ENCODE assay signal across 1 cellular context in the genomic region with DNA sequence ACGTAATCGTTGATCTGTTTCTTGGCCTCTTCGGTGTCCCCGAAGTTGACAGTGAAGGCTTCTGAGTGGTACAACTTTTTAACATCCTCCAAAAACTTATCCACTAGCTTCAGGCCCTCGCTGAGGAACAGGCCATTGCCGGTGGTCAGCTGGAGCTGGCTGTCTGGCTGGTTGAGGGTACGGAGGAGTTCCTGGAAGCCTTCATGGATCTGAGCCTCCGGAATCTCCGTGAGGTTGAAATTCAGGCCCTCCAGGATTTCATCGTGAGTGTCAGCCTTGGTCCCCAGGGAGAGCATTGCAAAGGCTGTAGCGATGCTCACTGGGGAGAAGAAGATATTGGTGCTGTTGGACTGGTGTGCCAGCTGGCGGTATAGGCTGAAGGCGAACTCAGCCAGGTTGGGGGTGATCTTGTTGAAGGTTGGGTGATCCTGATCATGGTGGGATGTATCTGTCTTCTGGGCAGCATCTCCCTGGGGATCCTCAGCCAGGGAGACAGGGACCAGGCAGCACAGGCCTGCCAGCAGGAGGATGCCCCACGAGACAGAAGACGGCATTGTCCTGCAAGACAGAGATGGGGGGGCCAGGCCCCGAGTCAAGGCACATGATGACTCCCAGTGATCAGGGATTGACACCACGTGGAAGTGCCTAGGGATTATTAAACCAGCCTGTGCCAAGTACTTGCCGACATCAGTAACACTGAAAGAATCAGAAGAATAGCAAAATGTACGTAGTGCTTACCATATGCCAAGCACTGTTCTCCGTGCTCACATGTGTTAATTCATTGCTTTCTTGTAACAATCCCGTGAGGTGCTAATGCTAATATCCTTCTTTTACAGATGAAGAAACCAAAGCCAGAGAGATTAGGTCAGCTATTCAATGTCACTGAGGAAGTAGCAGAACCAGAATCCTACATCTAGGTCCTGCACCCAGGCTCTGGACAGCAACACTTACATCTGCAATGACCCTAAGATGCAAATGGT.
TF ChIP-seq lines count a peak whose summit lies in the region.

No MANE protein-coding gene starts in this region.

TF ChIP-seq in HepG2, 621 proteins besides CTCF, POLR2A, EP300 and RAD21 (continues in another document):
- TF ChIP-seq SMYD3 (CRISPR knock-in tag; IDR thresholded peaks at IDR 0.05) (peak; percentile 54; the same call in 1 of the 2 replicates), PAF1 (CRISPR knock-in tag; IDR thresholded peaks at IDR 0.05) (peak; percentile 47), RBFOX2 (IDR thresholded peaks at IDR 0.05; ENCODE audit: low read depth, low read length) (peak; percentile 87), ZNF563 (CRISPR knock-in tag; IDR thresholded peaks at IDR 0.05) (0 out of 2 replicates have a peak, but pooled peaks have one; percentile 27), RBAK (CRISPR knock-in tag; IDR thresholded peaks at IDR 0.05) (no peak), FOSL2 (CRISPR knock-in tag; IDR thresholded peaks at IDR 0.05) (0 out of 2 replicates have a peak, but pooled peaks have one; percentile 9), RBM22 (optimal IDR thresholded peaks at IDR 0.05; ENCODE audit: low read length) (peak; percentile 95), NONO (IDR thresholded peaks at IDR 0.05) (no peak), NONO (CRISPR knock-in tag; conservative IDR thresholded peaks at IDR 0.05) (peak; percentile 69), ZNF558 (CRISPR knock-in tag; IDR thresholded peaks at IDR 0.05; ENCODE audit: borderline replicate concordance) (0 out of 2 replicates have a peak, but pooled peaks have one; percentile 51), HNRNPL (IDR thresholded peaks at IDR 0.05; ENCODE audit: low read depth, low read length) (peak; percentile 87), ZSCAN9 (CRISPR knock-in tag; IDR thresholded peaks at IDR 0.05; ENCODE audit: borderline replicate concordance) (no peak), CAMTA2 (CRISPR knock-in tag; IDR thresholded peaks at IDR 0.05; ENCODE audit: borderline replicate concordance) (no peak), POLR2AphosphoS5 (IDR thresholded peaks at IDR 0.05; ENCODE audit: low read depth, low read length) (peak; percentile 50), ZNF230 (CRISPR knock-in tag; IDR thresholded peaks at IDR 0.05) (no peak), ZNF160 (CRISPR knock-in tag; IDR thresholded peaks at IDR 0.05) (0 out of 2 replicates have a peak, but pooled peaks have one; percentile 14), SNAPC2 (CRISPR knock-in tag; IDR thresholded peaks at IDR 0.05) (0 out of 2 replicates have a peak, but pooled peaks have one; percentile 23), MIER2 (CRISPR knock-in tag; IDR thresholded peaks at IDR 0.05) (no peak), HMG20A (CRISPR knock-in tag; IDR thresholded peaks at IDR 0.05; ENCODE audit: borderline replicate concordance) (no peak), IRX3 (CRISPR knock-in tag; IDR thresholded peaks at IDR 0.05; ENCODE audit: borderline replicate concordance, low read depth) (0 out of 2 replicates have a peak, but pooled peaks have one; percentile 54), NR2F2 (IDR thresholded peaks at IDR 0.05; ENCODE audit: borderline replicate concordance, low read depth) (peak; percentile 8; the same call in 1 of the 2 replicates), SRSF4 (IDR thresholded peaks at IDR 0.05; ENCODE audit: low read depth, low read length, poor library complexity, severe bottlenecking) (peak; percentile 94)
- TF ChIP-seq, protein P1, sequence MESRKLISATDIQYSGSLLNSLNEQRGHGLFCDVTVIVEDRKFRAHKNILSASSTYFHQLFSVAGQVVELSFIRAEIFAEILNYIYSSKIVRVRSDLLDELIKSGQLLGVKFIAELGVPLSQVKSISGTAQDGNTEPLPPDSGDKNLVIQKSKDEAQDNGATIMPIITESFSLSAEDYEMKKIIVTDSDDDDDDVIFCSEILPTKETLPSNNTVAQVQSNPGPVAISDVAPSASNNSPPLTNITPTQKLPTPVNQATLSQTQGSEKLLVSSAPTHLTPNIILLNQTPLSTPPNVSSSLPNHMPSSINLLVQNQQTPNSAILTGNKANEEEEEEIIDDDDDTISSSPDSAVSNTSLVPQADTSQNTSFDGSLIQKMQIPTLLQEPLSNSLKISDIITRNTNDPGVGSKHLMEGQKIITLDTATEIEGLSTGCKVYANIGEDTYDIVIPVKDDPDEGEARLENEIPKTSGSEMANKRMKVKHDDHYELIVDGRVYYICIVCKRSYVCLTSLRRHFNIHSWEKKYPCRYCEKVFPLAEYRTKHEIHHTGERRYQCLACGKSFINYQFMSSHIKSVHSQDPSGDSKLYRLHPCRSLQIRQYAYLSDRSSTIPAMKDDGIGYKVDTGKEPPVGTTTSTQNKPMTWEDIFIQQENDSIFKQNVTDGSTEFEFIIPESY (CRISPR knock-in tag; IDR thresholded peaks at IDR 0.05) = 0 out of 2 replicates have a peak, but pooled peaks have one; percentile 48
- TF ChIP-seq, protein P2, sequence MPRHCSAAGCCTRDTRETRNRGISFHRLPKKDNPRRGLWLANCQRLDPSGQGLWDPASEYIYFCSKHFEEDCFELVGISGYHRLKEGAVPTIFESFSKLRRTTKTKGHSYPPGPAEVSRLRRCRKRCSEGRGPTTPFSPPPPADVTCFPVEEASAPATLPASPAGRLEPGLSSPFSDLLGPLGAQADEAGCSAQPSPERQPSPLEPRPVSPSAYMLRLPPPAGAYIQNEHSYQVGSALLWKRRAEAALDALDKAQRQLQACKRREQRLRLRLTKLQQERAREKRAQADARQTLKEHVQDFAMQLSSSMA (CRISPR knock-in tag; IDR thresholded peaks at IDR 0.05) = 0 out of 2 replicates have a peak, but pooled peaks have one; percentile 37
- TF ChIP-seq, protein P3, sequence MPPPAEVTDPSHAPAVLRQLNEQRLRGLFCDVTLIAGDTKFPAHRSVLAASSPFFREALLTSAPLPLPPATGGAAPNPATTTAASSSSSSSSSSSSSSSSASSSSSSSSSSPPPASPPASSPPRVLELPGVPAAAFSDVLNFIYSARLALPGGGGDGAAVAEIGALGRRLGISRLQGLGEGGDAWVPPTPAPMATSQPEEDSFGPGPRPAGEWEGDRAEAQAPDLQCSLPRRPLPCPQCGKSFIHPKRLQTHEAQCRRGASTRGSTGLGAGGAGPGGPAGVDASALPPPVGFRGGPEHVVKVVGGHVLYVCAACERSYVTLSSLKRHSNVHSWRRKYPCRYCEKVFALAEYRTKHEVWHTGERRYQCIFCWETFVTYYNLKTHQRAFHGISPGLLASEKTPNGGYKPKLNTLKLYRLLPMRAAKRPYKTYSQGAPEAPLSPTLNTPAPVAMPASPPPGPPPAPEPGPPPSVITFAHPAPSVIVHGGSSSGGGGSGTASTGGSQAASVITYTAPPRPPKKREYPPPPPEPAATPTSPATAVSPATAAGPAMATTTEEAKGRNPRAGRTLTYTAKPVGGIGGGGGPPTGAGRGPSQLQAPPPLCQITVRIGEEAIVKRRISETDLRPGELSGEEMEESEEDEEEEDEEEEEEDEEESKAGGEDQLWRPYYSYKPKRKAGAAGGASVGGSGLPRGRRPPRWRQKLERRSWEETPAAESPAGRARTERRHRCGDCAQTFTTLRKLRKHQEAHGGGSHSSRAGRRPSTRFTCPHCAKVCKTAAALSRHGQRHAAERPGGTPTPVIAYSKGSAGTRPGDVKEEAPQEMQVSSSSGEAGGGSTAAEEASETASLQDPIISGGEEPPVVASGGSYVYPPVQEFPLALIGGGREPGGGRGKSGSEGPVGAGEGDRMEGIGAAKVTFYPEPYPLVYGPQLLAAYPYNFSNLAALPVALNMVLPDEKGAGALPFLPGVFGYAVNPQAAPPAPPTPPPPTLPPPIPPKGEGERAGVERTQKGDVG (CRISPR knock-in tag; IDR thresholded peaks at IDR 0.05; ENCODE audit: borderline replicate concordance) = peak; percentile 49; the same call in 1 of the 2 replicates
- TF ChIP-seq, protein P4, sequence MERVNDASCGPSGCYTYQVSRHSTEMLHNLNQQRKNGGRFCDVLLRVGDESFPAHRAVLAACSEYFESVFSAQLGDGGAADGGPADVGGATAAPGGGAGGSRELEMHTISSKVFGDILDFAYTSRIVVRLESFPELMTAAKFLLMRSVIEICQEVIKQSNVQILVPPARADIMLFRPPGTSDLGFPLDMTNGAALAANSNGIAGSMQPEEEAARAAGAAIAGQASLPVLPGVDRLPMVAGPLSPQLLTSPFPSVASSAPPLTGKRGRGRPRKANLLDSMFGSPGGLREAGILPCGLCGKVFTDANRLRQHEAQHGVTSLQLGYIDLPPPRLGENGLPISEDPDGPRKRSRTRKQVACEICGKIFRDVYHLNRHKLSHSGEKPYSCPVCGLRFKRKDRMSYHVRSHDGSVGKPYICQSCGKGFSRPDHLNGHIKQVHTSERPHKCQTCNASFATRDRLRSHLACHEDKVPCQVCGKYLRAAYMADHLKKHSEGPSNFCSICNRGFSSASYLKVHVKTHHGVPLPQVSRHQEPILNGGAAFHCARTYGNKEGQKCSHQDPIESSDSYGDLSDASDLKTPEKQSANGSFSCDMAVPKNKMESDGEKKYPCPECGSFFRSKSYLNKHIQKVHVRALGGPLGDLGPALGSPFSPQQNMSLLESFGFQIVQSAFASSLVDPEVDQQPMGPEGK (CRISPR knock-in tag; IDR thresholded peaks at IDR 0.05) = peak; percentile 56
- TF ChIP-seq, protein P5, sequence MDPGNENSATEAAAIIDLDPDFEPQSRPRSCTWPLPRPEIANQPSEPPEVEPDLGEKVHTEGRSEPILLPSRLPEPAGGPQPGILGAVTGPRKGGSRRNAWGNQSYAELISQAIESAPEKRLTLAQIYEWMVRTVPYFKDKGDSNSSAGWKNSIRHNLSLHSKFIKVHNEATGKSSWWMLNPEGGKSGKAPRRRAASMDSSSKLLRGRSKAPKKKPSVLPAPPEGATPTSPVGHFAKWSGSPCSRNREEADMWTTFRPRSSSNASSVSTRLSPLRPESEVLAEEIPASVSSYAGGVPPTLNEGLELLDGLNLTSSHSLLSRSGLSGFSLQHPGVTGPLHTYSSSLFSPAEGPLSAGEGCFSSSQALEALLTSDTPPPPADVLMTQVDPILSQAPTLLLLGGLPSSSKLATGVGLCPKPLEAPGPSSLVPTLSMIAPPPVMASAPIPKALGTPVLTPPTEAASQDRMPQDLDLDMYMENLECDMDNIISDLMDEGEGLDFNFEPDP (CRISPR knock-in tag; conservative IDR thresholded peaks at IDR 0.05) = 0 out of 2 replicates have a peak, but pooled peaks have one; percentile 52
- TF ChIP-seq, protein P6, sequence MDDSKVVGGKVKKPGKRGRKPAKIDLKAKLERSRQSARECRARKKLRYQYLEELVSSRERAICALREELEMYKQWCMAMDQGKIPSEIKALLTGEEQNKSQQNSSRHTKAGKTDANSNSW (CRISPR knock-in tag; IDR thresholded peaks at IDR 0.05; ENCODE audit: borderline replicate concordance) = no peak
- TF ChIP-seq, protein P7, sequence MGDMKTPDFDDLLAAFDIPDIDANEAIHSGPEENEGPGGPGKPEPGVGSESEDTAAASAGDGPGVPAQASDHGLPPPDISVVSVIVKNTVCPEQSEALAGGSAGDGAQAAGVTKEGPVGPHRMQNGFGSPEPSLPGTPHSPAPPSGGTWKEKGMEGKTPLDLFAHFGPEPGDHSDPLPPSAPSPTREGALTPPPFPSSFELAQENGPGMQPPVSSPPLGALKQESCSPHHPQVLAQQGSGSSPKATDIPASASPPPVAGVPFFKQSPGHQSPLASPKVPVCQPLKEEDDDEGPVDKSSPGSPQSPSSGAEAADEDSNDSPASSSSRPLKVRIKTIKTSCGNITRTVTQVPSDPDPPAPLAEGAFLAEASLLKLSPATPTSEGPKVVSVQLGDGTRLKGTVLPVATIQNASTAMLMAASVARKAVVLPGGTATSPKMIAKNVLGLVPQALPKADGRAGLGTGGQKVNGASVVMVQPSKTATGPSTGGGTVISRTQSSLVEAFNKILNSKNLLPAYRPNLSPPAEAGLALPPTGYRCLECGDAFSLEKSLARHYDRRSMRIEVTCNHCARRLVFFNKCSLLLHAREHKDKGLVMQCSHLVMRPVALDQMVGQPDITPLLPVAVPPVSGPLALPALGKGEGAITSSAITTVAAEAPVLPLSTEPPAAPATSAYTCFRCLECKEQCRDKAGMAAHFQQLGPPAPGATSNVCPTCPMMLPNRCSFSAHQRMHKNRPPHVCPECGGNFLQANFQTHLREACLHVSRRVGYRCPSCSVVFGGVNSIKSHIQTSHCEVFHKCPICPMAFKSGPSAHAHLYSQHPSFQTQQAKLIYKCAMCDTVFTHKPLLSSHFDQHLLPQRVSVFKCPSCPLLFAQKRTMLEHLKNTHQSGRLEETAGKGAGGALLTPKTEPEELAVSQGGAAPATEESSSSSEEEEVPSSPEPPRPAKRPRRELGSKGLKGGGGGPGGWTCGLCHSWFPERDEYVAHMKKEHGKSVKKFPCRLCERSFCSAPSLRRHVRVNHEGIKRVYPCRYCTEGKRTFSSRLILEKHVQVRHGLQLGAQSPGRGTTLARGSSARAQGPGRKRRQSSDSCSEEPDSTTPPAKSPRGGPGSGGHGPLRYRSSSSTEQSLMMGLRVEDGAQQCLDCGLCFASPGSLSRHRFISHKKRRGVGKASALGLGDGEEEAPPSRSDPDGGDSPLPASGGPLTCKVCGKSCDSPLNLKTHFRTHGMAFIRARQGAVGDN (CRISPR knock-in tag; IDR thresholded peaks at IDR 0.05) = peak; percentile 73
- TF ChIP-seq, protein P8, sequence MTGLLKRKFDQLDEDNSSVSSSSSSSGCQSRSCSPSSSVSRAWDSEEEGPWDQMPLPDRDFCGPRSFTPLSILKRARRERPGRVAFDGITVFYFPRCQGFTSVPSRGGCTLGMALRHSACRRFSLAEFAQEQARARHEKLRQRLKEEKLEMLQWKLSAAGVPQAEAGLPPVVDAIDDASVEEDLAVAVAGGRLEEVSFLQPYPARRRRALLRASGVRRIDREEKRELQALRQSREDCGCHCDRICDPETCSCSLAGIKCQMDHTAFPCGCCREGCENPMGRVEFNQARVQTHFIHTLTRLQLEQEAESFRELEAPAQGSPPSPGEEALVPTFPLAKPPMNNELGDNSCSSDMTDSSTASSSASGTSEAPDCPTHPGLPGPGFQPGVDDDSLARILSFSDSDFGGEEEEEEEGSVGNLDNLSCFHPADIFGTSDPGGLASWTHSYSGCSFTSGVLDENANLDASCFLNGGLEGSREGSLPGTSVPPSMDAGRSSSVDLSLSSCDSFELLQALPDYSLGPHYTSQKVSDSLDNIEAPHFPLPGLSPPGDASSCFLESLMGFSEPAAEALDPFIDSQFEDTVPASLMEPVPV (CRISPR knock-in tag; IDR thresholded peaks at IDR 0.05) = 0 out of 2 replicates have a peak, but pooled peaks have one; percentile 34
- TF ChIP-seq, protein P9, sequence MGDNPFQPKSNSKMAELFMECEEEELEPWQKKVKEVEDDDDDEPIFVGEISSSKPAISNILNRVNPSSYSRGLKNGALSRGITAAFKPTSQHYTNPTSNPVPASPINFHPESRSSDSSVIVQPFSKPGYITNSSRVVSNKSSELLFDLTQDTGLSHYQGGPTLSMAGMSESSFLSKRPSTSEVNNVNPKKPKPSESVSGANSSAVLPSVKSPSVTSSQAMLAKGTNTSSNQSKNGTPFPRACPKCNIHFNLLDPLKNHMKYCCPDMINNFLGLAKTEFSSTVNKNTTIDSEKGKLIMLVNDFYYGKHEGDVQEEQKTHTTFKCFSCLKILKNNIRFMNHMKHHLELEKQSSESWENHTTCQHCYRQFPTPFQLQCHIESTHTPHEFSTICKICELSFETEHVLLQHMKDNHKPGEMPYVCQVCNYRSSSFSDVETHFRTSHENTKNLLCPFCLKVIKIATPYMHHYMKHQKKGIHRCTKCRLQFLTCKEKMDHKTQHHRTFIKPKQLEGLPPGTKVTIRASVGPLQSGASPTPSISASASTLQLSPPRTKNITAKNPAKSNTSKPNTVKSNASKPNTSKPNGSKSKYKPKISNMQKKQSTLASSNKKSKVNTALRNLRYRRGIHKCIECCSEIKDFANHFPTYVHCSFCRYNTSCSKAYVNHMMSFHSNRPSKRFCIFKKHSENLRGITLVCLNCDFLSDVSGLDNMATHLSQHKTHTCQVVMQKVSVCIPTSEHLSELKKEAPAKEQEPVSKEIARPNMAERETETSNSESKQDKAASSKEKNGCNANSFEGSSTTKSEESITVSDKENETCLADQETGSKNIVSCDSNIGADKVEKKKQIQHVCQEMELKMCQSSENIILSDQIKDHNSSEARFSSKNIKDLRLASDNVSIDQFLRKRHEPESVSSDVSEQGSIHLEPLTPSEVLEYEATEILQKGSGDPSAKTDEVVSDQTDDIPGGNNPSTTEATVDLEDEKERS (CRISPR knock-in tag; IDR thresholded peaks at IDR 0.05) = no peak
- TF ChIP-seq, protein P10, sequence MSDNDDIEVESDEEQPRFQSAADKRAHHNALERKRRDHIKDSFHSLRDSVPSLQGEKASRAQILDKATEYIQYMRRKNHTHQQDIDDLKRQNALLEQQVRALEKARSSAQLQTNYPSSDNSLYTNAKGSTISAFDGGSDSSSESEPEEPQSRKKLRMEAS (IDR thresholded peaks at IDR 0.05) = peak; percentile 28
